In the genomic region with DNA sequence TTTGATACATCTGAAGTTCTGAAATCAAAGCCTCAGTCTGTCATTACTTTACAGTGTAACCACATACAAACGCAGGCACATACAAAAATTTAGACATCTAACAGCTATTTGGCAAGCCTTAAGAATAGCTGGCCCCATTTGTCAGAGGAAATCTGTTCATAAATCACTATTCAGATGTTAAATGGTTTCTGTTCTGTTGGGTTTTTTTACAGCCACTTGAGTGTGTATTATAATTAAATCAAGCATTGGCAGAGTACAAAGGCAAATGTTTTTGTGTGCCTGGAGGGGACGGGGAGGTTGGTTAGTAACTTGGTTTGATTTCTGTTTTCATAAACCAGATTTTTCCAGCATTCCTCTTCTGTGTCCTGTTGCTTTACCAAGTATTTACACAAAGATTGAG, we compare ENCODE assay signal across 16 cellular contexts. TPM values are rescaled to one million over a fixed set of nuclear protein-coding genes. Genes with fewer than 3 reads are reported as not detected.
DNase-seq lines count a peak whose midpoint lies in the region; ATAC-seq, FAIRE-seq and TF ChIP-seq lines count a peak whose summit lies in the region.
"Had no signal": no experiment of that assay in that cellular context is flagged by ENCODE, and none has a peak within 500 bp of the region (broad histone marks: within the 10 kb centered on the region; RNA-seq: fewer than 3 reads in every experiment).

No MANE protein-coding gene starts in this region.

- no peak overlapping the region for H3K27ac Mint-ChIP-seq in activated CD4-positive, alpha-beta memory T cell treated with anti-CD3 and anti-CD28 coated beads for 36 hours
- H3K27ac Mint-ChIP-seq in natural killer cell treated with Interleukin-12 subunit alpha and Interleukin-12 subunit beta and Interleukin-15 and Interleukin-18, amount 100 ng/mL, for 72 hours: no peak overlapping the region
- H3K27ac Mint-ChIP-seq in progenitor cell of endocrine pancreas: no peak overlapping the region
- H3K27ac Mint-ChIP-seq: activated CD4-positive, alpha-beta memory T cell treated with anti-CD3 and anti-CD28 coated beads, Interleukin-2, amount 10 ng/mL, durations not matched to agents 7 days and 5 days; activated T-helper 2 cell treated with anti-CD3 and anti-CD28 coated beads, Interferon-gamma antibody, Interleukin-2, Interleukin-4, amounts not matched to agents 10 μg/mL and 5 μg/mL and 100 μg/mL, durations not matched to agents 14 hours and 24 hours and 36 hours; B cell had no signal

- H3K9me3 ChIP-seq in A549 (no peaks in the 10 kb centered on the region), HEK293 (ENCODE audit: control insufficient read depth, insufficient read depth, low read depth, low read length) (no peaks in the 10 kb centered on the region)
- H3K9me3 ChIP-seq: pancreas had no signal

- no peak overlapping the region for H3K27ac ChIP-seq in A549
- H3K27ac ChIP-seq in HEK293 (ENCODE audit: extremely low read depth, low read depth, low read length): no peak overlapping the region
- H3K27ac ChIP-seq: pancreas had no signal

- H3K4me1 Mint-ChIP-seq in activated CD4-positive, alpha-beta memory T cell treated with anti-CD3 and anti-CD28 coated beads for 36 hours (ENCODE audit: low read depth): no peaks in the 10 kb centered on the region
- no peaks in the 10 kb centered on the region for H3K4me1 Mint-ChIP-seq in natural killer cell treated with Interleukin-12 subunit alpha and Interleukin-12 subunit beta and Interleukin-15 and Interleukin-18, amount 100 ng/mL, for 72 hours (ENCODE audit: low read depth in 2 of 2)
- no peaks in the 10 kb centered on the region for H3K4me1 Mint-ChIP-seq in progenitor cell of endocrine pancreas (ENCODE audit: low read depth)
- H3K4me1 Mint-ChIP-seq: activated CD4-positive, alpha-beta memory T cell treated with anti-CD3 and anti-CD28 coated beads, Interleukin-2, amount 10 ng/mL, durations not matched to agents 7 days and 5 days; B cell had no signal

- no peak overlapping the region for H3K4me3 Mint-ChIP-seq in activated CD4-positive, alpha-beta memory T cell treated with anti-CD3 and anti-CD28 coated beads for 36 hours
- no peak overlapping the region for H3K4me3 Mint-ChIP-seq in natural killer cell treated with Interleukin-12 subunit alpha and Interleukin-12 subunit beta and Interleukin-15 and Interleukin-18, amount 100 ng/mL, for 72 hours
- no peak overlapping the region for H3K4me3 Mint-ChIP-seq in progenitor cell of endocrine pancreas (ENCODE audit: low read depth)
- H3K4me3 Mint-ChIP-seq: activated CD4-positive, alpha-beta memory T cell treated with anti-CD3 and anti-CD28 coated beads, Interleukin-2, amount 10 ng/mL, durations not matched to agents 7 days and 5 days; B cell had no signal

- no peak for DNase-seq in A549 (ENCODE audit: low read depth in 1 of 2, low spot score in 1 of 2)
- peak; percentile 55 for DNase-seq in NCI-H69 (lab: John Stamatoyannopoulos, UW)
- peak; percentile 38 for DNase-seq in foreskin melanocyte
- no peak for DNase-seq in activated CD4-positive, alpha-beta memory T cell treated with anti-CD3 and anti-CD28 coated beads for 36 hours
- no peak for DNase-seq in natural killer cell treated with Interleukin-12 subunit alpha and Interleukin-12 subunit beta and Interleukin-15 and Interleukin-18, amount 100 ng/mL, for 72 hours (ENCODE audit: low spot score)
- no peak for DNase-seq in progenitor cell of endocrine pancreas (ENCODE audit: low spot score, unreplicated experiment)
- no peak for DNase-seq in midbrain (lab: John Stamatoyannopoulos, UW)
- DNase-seq: activated CD4-positive, alpha-beta memory T cell treated with anti-CD3 and anti-CD28 coated beads, Interleukin-2, amount 10 ng/mL, durations not matched to agents 7 days and 5 days; aorta; DND-41; foreskin fibroblast; MV-4-11; pancreas had no signal

- no peak for TF ChIP-seq EP300 in A549 (IDR thresholded peaks at IDR 0.05)

- H3K9me3 Mint-ChIP-seq in activated CD4-positive, alpha-beta memory T cell treated with anti-CD3 and anti-CD28 coated beads for 36 hours: no peaks in the 10 kb centered on the region
- no peaks in the 10 kb centered on the region for H3K9me3 Mint-ChIP-seq in natural killer cell treated with Interleukin-12 subunit alpha and Interleukin-12 subunit beta and Interleukin-15 and Interleukin-18, amount 100 ng/mL, for 72 hours
- no peaks in the 10 kb centered on the region for H3K9me3 Mint-ChIP-seq in progenitor cell of endocrine pancreas (ENCODE audit: low read depth)
- H3K9me3 Mint-ChIP-seq: activated CD4-positive, alpha-beta memory T cell treated with anti-CD3 and anti-CD28 coated beads, Interleukin-2, amount 10 ng/mL, durations not matched to agents 7 days and 5 days; activated T-helper 2 cell treated with anti-CD3 and anti-CD28 coated beads, Interferon-gamma antibody, Interleukin-2, Interleukin-4, amounts not matched to agents 10 μg/mL and 5 μg/mL and 100 μg/mL, durations not matched to agents 14 hours and 24 hours and 36 hours had no signal

- FAIRE-seq in A549 (lab: Jason Lieb, UNC): peak; percentile 67

- WGBS in A549 (ENCODE audit: missing lambda C conversion rate): 68% methylated on average over 2 of the region's 2 CpGs

- H3K36me3 Mint-ChIP-seq in activated CD4-positive, alpha-beta memory T cell treated with anti-CD3 and anti-CD28 coated beads for 36 hours: peaks cover 12% of the 10 kb centered on the region
- peaks cover 11% of the 10 kb centered on the region for H3K36me3 Mint-ChIP-seq in natural killer cell treated with Interleukin-12 subunit alpha and Interleukin-12 subunit beta and Interleukin-15 and Interleukin-18, amount 100 ng/mL, for 72 hours
- H3K36me3 Mint-ChIP-seq in progenitor cell of endocrine pancreas (ENCODE audit: insufficient read depth): peaks cover 11% of the 10 kb centered on the region

- H3K4me1 ChIP-seq in A549 (no peaks in the 10 kb centered on the region), HEK293 (ENCODE audit: control insufficient read depth, insufficient read depth, low read length) (no peaks in the 10 kb centered on the region; the same call in 1 of the 2 replicates)
- H3K4me1 ChIP-seq: pancreas had no signal

- TF ChIP-seq CTCF in A549 (IDR thresholded peaks at IDR 0.05) (no peak), HEK293 (tag by site-specific recombination; IDR thresholded peaks at IDR 0.05) (no peak), progenitor cell of endocrine pancreas (IDR thresholded peaks at IDR 0.05; ENCODE audit: unreplicated experiment) (no peak)

- H3K27me3 Mint-ChIP-seq in activated CD4-positive, alpha-beta memory T cell treated with anti-CD3 and anti-CD28 coated beads for 36 hours: no peaks in the 10 kb centered on the region
- no peaks in the 10 kb centered on the region for H3K27me3 Mint-ChIP-seq in natural killer cell treated with Interleukin-12 subunit alpha and Interleukin-12 subunit beta and Interleukin-15 and Interleukin-18, amount 100 ng/mL, for 72 hours
- no peaks in the 10 kb centered on the region for H3K27me3 Mint-ChIP-seq in progenitor cell of endocrine pancreas
- H3K27me3 Mint-ChIP-seq: activated CD4-positive, alpha-beta memory T cell treated with anti-CD3 and anti-CD28 coated beads, Interleukin-2, amount 10 ng/mL, durations not matched to agents 7 days and 5 days; B cell had no signal

- ATAC-seq in A549: no peak
- no peak for ATAC-seq in natural killer cell treated with Interleukin-12 subunit alpha and Interleukin-12 subunit beta and Interleukin-15 and Interleukin-18, amount 100 ng/mL, for 72 hours

- TF ChIP-seq POLR2A in A549 (IDR thresholded peaks at IDR 0.05; ENCODE audit: low read length): no peak

- intact Hi-C loops in activated CD4-positive, alpha-beta memory T cell treated with anti-CD3 and anti-CD28 coated beads for 36 hours (cut with micrococcal nuclease): no loop called here

- POLR2A ChIA-PET in A549 (lab: Yijun Ruan, JAX) (no interaction called here), HEK293 (lab: Yijun Ruan, JAX) (no interaction called here)
- POLR2A ChIA-PET in activated CD4-positive, alpha-beta memory T cell treated with anti-CD3 and anti-CD28 coated beads for 36 hours (lab: Charles Lee): no interaction called here

- no peak overlapping the region for H3K4me2 ChIP-seq in A549

- TF ChIP-seq RAD21 in A549 (conservative IDR thresholded peaks at IDR 0.05 in 1 of 2, IDR thresholded peaks at IDR 0.05 in 1 of 2): no peak

- CTCF ChIA-PET in A549 (lab: Yijun Ruan, JAX): interaction anchor here (1.3 kb wide), 1 partner anchor 92 kb away, joined by 3 read pairs; no protein-coding TSS in a partner anchor
- CTCF ChIA-PET in HEK293 (lab: Yijun Ruan, JAX): no interaction called here
- CTCF ChIA-PET in activated CD4-positive, alpha-beta memory T cell treated with anti-CD3 and anti-CD28 coated beads for 36 hours (lab: Charles Lee): no interaction called here

- H3K4me3 ChIP-seq in A549 (no peak overlapping the region), HEK293 (ENCODE audit: low read depth, low read length) (no peak overlapping the region)
- H3K4me3 ChIP-seq: pancreas had no signal

- H3K36me3 ChIP-seq in HEK293 (ENCODE audit: control insufficient read depth in 2 of 2, insufficient read depth in 1 of 2, low read length in 2 of 2): no peaks in the 10 kb centered on the region
- H3K36me3 ChIP-seq: pancreas had no signal

RNA-seq across cellular contexts. Expression of gene PIGB, which starts 24.1 kb away (rescaled TPM):
- 43.3 and 43.4 TPM in 2 replicates for polyA plus RNA-seq in A549 (2011; rRNA removed)
- 6.6 and 7.9 TPM in 2 replicates for polyA plus RNA-seq in A549 (2012; cell fraction: cytosol; rRNA removed)
- 7.9 and 14.3 TPM in 2 replicates for polyA plus RNA-seq in A549 (2012; cell fraction: nucleus; rRNA removed)
- polyA plus RNA-seq in A549 (2017; fragmentation: RNase III; extraction: RNeasy Plus Mini Kit Qiagen cat#74134 plus additional on column Dnase treatment): 17.6 to 21.5 TPM (median 19.8 TPM) in 3 replicates
- 19.5 and 20.6 TPM in 2 replicates for polyA minus RNA-seq in A549 (2011; rRNA and poly(A)+ RNA removed)
- total RNA-seq in activated CD4-positive, alpha-beta memory T cell treated with anti-CD3 and anti-CD28 coated beads for 36 hours: 10 to 100 TPM; 18.0 to 18.9 TPM
- 10 to 100 TPM; 18.4 to 27.5 TPM for total RNA-seq in natural killer cell treated with Interleukin-12 subunit alpha and Interleukin-12 subunit beta and Interleukin-15 and Interleukin-18, amount 100 ng/mL, for 72 hours
- 16.2 and 17.6 TPM in 2 replicates for total RNA-seq in progenitor cell of endocrine pancreas

RNA-seq across cellular contexts. Expression of gene PIGBOS1, which starts 24.2 kb away (rescaled TPM):
- 26.5 and 42.3 TPM in 2 replicates for polyA plus RNA-seq in A549 (2011; rRNA removed)
- 21.4 and 27.7 TPM in 2 replicates for polyA plus RNA-seq in A549 (2012; cell fraction: cytosol; rRNA removed)
- 5.0 and 9.9 TPM in 2 replicates for polyA plus RNA-seq in A549 (2012; cell fraction: nucleus; rRNA removed)
- polyA plus RNA-seq in A549 (2017; fragmentation: RNase III; extraction: RNeasy Plus Mini Kit Qiagen cat#74134 plus additional on column Dnase treatment): 32.5 to 34.2 TPM (median 33.5 TPM) in 3 replicates
- 2.9 and 5.1 TPM in 2 replicates for polyA minus RNA-seq in A549 (2011; rRNA and poly(A)+ RNA removed)
- total RNA-seq in activated CD4-positive, alpha-beta memory T cell treated with anti-CD3 and anti-CD28 coated beads for 36 hours: 10 to 100 TPM; 10.5 to 11.1 TPM
- total RNA-seq in natural killer cell treated with Interleukin-12 subunit alpha and Interleukin-12 subunit beta and Interleukin-15 and Interleukin-18, amount 100 ng/mL, for 72 hours: 10 to 100 TPM; 13.2 to 13.3 TPM
- 13.5 and 13.6 TPM in 2 replicates for total RNA-seq in progenitor cell of endocrine pancreas

RNA-seq across cellular contexts. Expression of gene RAB27A, which starts 53.6 kb away (rescaled TPM):
- polyA plus RNA-seq in A549 (2011; rRNA removed) (13.8 and 17.0 TPM in 2 replicates), A549 (2017; fragmentation: RNase III; extraction: RNeasy Plus Mini Kit Qiagen cat#74134 plus additional on column Dnase treatment) (7.8 to 10.0 TPM (median 8.1 TPM) in 3 replicates)
- polyA plus RNA-seq in A549 (2012; cell fraction: cytosol; rRNA removed): 4.6 and 4.8 TPM in 2 replicates
- 1.5 and 2.5 TPM in 2 replicates for polyA plus RNA-seq in A549 (2012; cell fraction: nucleus; rRNA removed)
- polyA minus RNA-seq in A549 (2011; rRNA and poly(A)+ RNA removed): 4.4 and 4.8 TPM in 2 replicates
- total RNA-seq in activated CD4-positive, alpha-beta memory T cell treated with anti-CD3 and anti-CD28 coated beads for 36 hours: 100 to 1,000 TPM; 216 to 217 TPM
- total RNA-seq in natural killer cell treated with Interleukin-12 subunit alpha and Interleukin-12 subunit beta and Interleukin-15 and Interleukin-18, amount 100 ng/mL, for 72 hours: 100 to 1,000 TPM; 136 to 243 TPM
- total RNA-seq in progenitor cell of endocrine pancreas: 14.0 and 14.5 TPM in 2 replicates

Comparison
In these comparisons a context has a peak if more than half of its experiments do, and no peak if none do; other contexts are left out.
1. DNase-seq: peak in NCI-H69 (single experiment) and foreskin melanocyte (single experiment); none in A549 (0 of 2), activated CD4-positive, alpha-beta memory T cell treated with anti-CD3 and anti-CD28 coated beads for 36 hours (single experiment), natural killer cell treated with Interleukin-12 subunit alpha and Interleukin-12 subunit beta and Interleukin-15 and Interleukin-18, amount 100 ng/mL, for 72 hours (single experiment), progenitor cell of endocrine pancreas (single experiment) and midbrain (single experiment).